ENCODE assay signal across 16 cellular contexts in the genomic region with DNA sequence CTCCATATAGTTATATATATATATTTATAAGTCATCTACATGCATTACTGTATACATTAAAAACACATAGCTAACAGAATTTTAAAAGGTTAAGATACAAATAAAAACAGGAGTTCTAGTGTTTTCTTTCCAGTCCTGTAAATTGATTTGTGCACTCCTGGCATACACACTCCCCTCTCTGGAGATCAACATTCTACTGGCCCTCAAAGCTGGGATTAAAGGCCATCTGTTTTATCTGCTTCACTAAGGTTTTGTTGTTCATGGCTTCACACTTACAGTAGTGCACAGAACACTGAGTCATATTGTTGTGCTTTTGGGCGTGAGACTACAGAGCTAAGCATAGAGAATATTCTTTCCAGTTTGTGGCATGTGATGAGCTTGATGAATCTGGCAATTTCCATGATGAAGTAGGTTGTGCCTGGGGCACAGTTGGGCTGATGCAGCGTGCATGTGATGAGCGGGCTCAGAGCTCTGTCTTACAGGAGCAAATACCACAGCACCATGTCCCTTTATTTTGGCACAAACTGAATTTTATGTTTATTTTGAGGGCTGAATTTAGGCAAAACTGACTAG.
A peak's percentile ranks its signal among the peaks of the same experiment; 100 is the strongest.
DNase-seq lines count a peak whose midpoint lies in the region; ATAC-seq and TF ChIP-seq lines count a peak whose summit lies in the region.
"Had no signal": no experiment of that assay in that cellular context is flagged by ENCODE, and none has a peak within 500 bp of the region (broad histone marks: within the 10 kb centered on the region; RNA-seq: fewer than 3 reads in every experiment).

No MANE protein-coding gene starts in this region.

- H3K9me3 Mint-ChIP-seq in stimulated activated memory B cell treated with anti-CD40 and anti-IgM and Interleukin-4, amounts not matched to agents 10 μg/mL and 1 μg/mL and 100 μg/mL, for 72 hours = no peaks in the 10 kb centered on the region
- H3K9me3 Mint-ChIP-seq in progenitor cell of endocrine pancreas (ENCODE audit: low read depth) = no peaks in the 10 kb centered on the region

- H3K27me3 Mint-ChIP-seq in stimulated activated memory B cell treated with anti-CD40 and anti-IgM and Interleukin-4, amounts not matched to agents 10 μg/mL and 1 μg/mL and 100 μg/mL, for 72 hours = no peaks in the 10 kb centered on the region
- no peaks in the 10 kb centered on the region for H3K27me3 Mint-ChIP-seq in progenitor cell of endocrine pancreas

- H3K4me3 Mint-ChIP-seq in stimulated activated memory B cell treated with anti-CD40 and anti-IgM and Interleukin-4, amounts not matched to agents 10 μg/mL and 1 μg/mL and 100 μg/mL, for 72 hours = no peak overlapping the region
- no peak overlapping the region for H3K4me3 Mint-ChIP-seq in progenitor cell of endocrine pancreas (ENCODE audit: low read depth)
- H3K4me3 Mint-ChIP-seq: CD8-positive, alpha-beta T cell had no signal

- no peak for TF ChIP-seq CTCF in epithelial cell of esophagus (IDR thresholded peaks at IDR 0.05; ENCODE audit: insufficient read depth, low read depth, low read length, missing control alignments)
- no peak for TF ChIP-seq CTCF in progenitor cell of endocrine pancreas (IDR thresholded peaks at IDR 0.05; ENCODE audit: unreplicated experiment)

- no peaks in the 10 kb centered on the region for H3K36me3 Mint-ChIP-seq in stimulated activated memory B cell treated with anti-CD40 and anti-IgM and Interleukin-4, amounts not matched to agents 10 μg/mL and 1 μg/mL and 100 μg/mL, for 72 hours
- no peaks in the 10 kb centered on the region for H3K36me3 Mint-ChIP-seq in progenitor cell of endocrine pancreas (ENCODE audit: insufficient read depth)
- H3K36me3 Mint-ChIP-seq: CD8-positive, alpha-beta T cell had no signal

- DNase-seq in DMS 273 treated with DMSO at 0.1 percent for 48 hours (lab: John Stamatoyannopoulos, UW) (peak; percentile 24), NCI-H69 (lab: John Stamatoyannopoulos, UW) (peak; percentile 11), epithelial cell of esophagus (ENCODE audit: low read depth) (peak; percentile 57), progenitor cell of endocrine pancreas (ENCODE audit: low spot score, unreplicated experiment) (no peak), NCI-H2227 treated with DMSO at 0.1 percent for 48 hours (lab: John Stamatoyannopoulos, UW) (no peak)
- DNase-seq in activated CD4-positive, CD25-positive, alpha-beta regulatory T cell treated with anti-CD3 and anti-CD28 coated beads, Interleukin-2, amount 50 U/mL, for 72 hours = no peak
- DNase-seq: CD8-positive, alpha-beta T cell; DMS153; EL; H7; NCI-H510A treated with DMSO at 0.1 percent for 48 hours; NK-92 treated with Interleukin-12 subunit alpha and Interleukin-12 subunit beta, amount 100 ng/mL, for 24 hours; OCI-M1; RPMI8226; SW 1271 had no signal

- no peak overlapping the region for H3K27ac Mint-ChIP-seq in stimulated activated memory B cell treated with anti-CD40 and anti-IgM and Interleukin-4, amounts not matched to agents 10 μg/mL and 1 μg/mL and 100 μg/mL, for 72 hours
- no peak overlapping the region for H3K27ac Mint-ChIP-seq in progenitor cell of endocrine pancreas
- H3K27ac Mint-ChIP-seq: CD8-positive, alpha-beta T cell had no signal

- H3K4me3 ChIP-seq in epithelial cell of esophagus (ENCODE audit: low read length) = no peak overlapping the region

- no peaks in the 10 kb centered on the region for H3K4me1 Mint-ChIP-seq in stimulated activated memory B cell treated with anti-CD40 and anti-IgM and Interleukin-4, amounts not matched to agents 10 μg/mL and 1 μg/mL and 100 μg/mL, for 72 hours
- peaks cover 2% of the 10 kb centered on the region for H3K4me1 Mint-ChIP-seq in progenitor cell of endocrine pancreas (ENCODE audit: low read depth)

- ATAC-seq in stimulated activated memory B cell treated with anti-CD40 and anti-IgM and Interleukin-4, amounts not matched to agents 10 μg/mL and 1 μg/mL and 100 μg/mL, for 72 hours = peak; percentile 20
- ATAC-seq: CD8-positive, alpha-beta T cell had no signal

Comparison
In these comparisons a context has a peak if more than half of its experiments do, and no peak if none do; other contexts are left out.
1. DNase-seq: peak in DMS 273 treated with DMSO at 0.1 percent for 48 hours (single experiment), NCI-H69 (single experiment) and epithelial cell of esophagus (single experiment); none in activated CD4-positive, CD25-positive, alpha-beta regulatory T cell treated with anti-CD3 and anti-CD28 coated beads, Interleukin-2, amount 50 U/mL, for 72 hours (single experiment), progenitor cell of endocrine pancreas (single experiment) and NCI-H2227 treated with DMSO at 0.1 percent for 48 hours (single experiment).